Comparison of ENCODE assay signal across 8 cellular contexts in genomic region chr12:93419388-93420034, GRCh38. TPM values are rescaled to one million over a fixed set of nuclear protein-coding genes. Genes with fewer than 3 reads are reported as not detected.
DNase-seq lines count a peak whose midpoint lies in the region; ATAC-seq, FAIRE-seq and TF ChIP-seq lines count a peak whose summit lies in the region.

No MANE protein-coding gene starts in this region.

- H3K36me3 ChIP-seq in adipocyte (ENCODE audit: control insufficient read depth, insufficient read depth, low read length, severe bottlenecking): no peaks in the 10 kb centered on the region
- no peaks in the 10 kb centered on the region for H3K36me3 ChIP-seq in right atrium auricular region

- CTCF ChIA-PET in GM10248 (lab: Yijun Ruan, JAX): interaction anchor here (0.7 to 7.3 kb wide), 55 partner anchors 9 to 733 kb away, joined by 3 to 108 read pairs (median 4); partner anchors contain the start of genes EEA1 and NUDT4

- no peaks in the 10 kb centered on the region for H3K27me3 ChIP-seq in adipocyte (replicated peaks; ENCODE audit: control insufficient read depth, insufficient read depth, low read length)
- no peaks in the 10 kb centered on the region for H3K27me3 ChIP-seq in right atrium auricular region

- no peak overlapping the region for H3K4me3 ChIP-seq in adipocyte (ENCODE audit: low read length)
- no peak overlapping the region for H3K4me3 ChIP-seq in right atrium auricular region

- DNase-seq in GM10248 (ENCODE audit: extremely low spot score) (peak; percentile 27), NCI-H1436 (lab: John Stamatoyannopoulos, UW) (peak; percentile 6), adipocyte (ENCODE audit: low read depth) (peak; percentile 87), right atrium auricular region (ENCODE audit: low spot score) (no peak), superior temporal gyrus (ENCODE audit: extremely low spot score) (peak; percentile 78), GM12892 (ENCODE audit: insufficient read length) (no peak)

- POLR2A ChIA-PET in GM10248 (lab: Yijun Ruan, JAX): interaction anchor here (1.0 kb wide), 1 partner anchor 14 kb away, joined by 3 read pairs; no protein-coding TSS in a partner anchor

- TF ChIP-seq CTCF in GM10248 (IDR thresholded peaks at IDR 0.05; ENCODE audit: control extremely low read depth, extremely low read depth, low read depth, missing control alignments): peak; percentile 53
- peak; percentile 46 to 77 for TF ChIP-seq CTCF in right atrium auricular region (IDR thresholded peaks at IDR 0.05)

- no peak for TF ChIP-seq POLR2A in GM12892 (IDR thresholded peaks at IDR 0.05; ENCODE audit: low read depth, low read length)

- no peak for ATAC-seq in GM21529 (IDR thresholded peaks at IDR 0.05; ENCODE audit: unreplicated experiment)

- peaks cover 13% of the 10 kb centered on the region for H3K4me1 ChIP-seq in adipocyte (ENCODE audit: control insufficient read depth, insufficient read depth, low read length)
- H3K4me1 ChIP-seq in right atrium auricular region: peaks cover 0 to 45% of the 10 kb centered on the region in 2 donors

- H3K9me3 ChIP-seq in adipocyte (ENCODE audit: control insufficient read depth, low read length) (no peaks in the 10 kb centered on the region), right atrium auricular region (no peaks in the 10 kb centered on the region)

- no peak overlapping the region for H3K27ac ChIP-seq in right atrium auricular region

- peak; percentile 87 for FAIRE-seq in A204.1 (lab: Jason Lieb, UNC)
- FAIRE-seq in GM12892 (lab: Jason Lieb, UNC): no peak

- H3K9ac ChIP-seq in adipocyte (ENCODE audit: low read length): no peak overlapping the region

RNA-seq across cellular contexts. Expression of gene UBE2N, which starts 22.2 kb away (rescaled TPM):
- total RNA-seq in right atrium auricular region: 10 to 100 TPM; 30.2 to 41.5 TPM
- polyA plus RNA-seq in GM12892 (2012; ENCODE audit: missing spikeins): 273 TPM

RNA-seq across cellular contexts. Expression of gene NUDT4, which starts 41.8 kb away (rescaled TPM):
- 100 to 1,000 TPM; 103 to 158 TPM for total RNA-seq in right atrium auricular region
- polyA plus RNA-seq in GM12892 (2012; ENCODE audit: missing spikeins): 84.4 TPM

RNA-seq across cellular contexts. Expression of gene MRPL42, which starts 47.8 kb away (rescaled TPM):
- total RNA-seq in right atrium auricular region: 10 to 100 TPM; 33.9 to 57.8 TPM
- polyA plus RNA-seq in GM12892 (2012; ENCODE audit: missing spikeins): 91.6 TPM

Comparison
In these comparisons a context has a peak if more than half of its experiments do, and no peak if none do; other contexts are left out.
1. DNase-seq: peak in GM10248 (single experiment), NCI-H1436 (single experiment), adipocyte (single experiment) and superior temporal gyrus (single experiment); none in right atrium auricular region (single experiment) and GM12892 (single experiment).